8 cellular contexts compared by ENCODE assay signal in the genomic region with DNA sequence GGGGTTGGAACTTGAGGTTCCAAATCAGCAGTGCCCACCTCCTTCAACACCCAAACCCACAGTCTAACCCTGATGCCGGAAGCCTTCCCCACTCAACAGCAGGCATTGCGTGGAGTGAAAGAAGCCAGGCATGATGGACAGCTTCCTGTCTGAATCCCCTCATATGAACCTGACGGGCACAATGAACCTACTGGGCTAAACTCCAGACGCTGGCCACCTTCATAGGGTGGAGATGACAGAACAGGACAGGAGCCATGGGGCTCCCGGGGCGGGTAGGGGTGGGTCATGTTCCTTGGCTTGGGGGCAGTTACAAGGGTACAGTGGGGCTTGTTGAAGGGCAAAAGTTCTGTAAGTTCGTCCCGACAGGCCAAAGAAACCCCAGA. TPM values are rescaled to one million over a fixed set of nuclear protein-coding genes. Genes with fewer than 3 reads are reported as not detected.
DNase-seq lines count a peak whose midpoint lies in the region; ATAC-seq and TF ChIP-seq lines count a peak whose summit lies in the region.

No MANE protein-coding gene starts in this region.

- no peak for TF ChIP-seq CTCF in breast epithelium (IDR thresholded peaks at IDR 0.05)

- no peaks in the 10 kb centered on the region for H3K27me3 Mint-ChIP-seq in naive B cell

- H3K9me3 ChIP-seq in BLaER1 (no peaks in the 10 kb centered on the region), breast epithelium (no peaks in the 10 kb centered on the region)

- ATAC-seq in HG02642 (IDR thresholded peaks at IDR 0.05; ENCODE audit: poor library complexity, unreplicated experiment) (peak; percentile 2), naive B cell (ENCODE audit: low read depth in 2 of 2) (no peak), HG03095 (IDR thresholded peaks at IDR 0.05; ENCODE audit: unreplicated experiment) (no peak), GM19328 (IDR thresholded peaks at IDR 0.05; ENCODE audit: unreplicated experiment) (no peak)

- H3K9ac ChIP-seq in BLaER1, result no peak overlapping the region

- H3K27me3 ChIP-seq in BLaER1, result no peaks in the 10 kb centered on the region
- H3K27me3 ChIP-seq in breast epithelium, result no peaks in the 10 kb centered on the region

- 0 out of 2 replicates have a peak overlapping the region, but pooled peaks have one; percentile 22 for H3K27ac ChIP-seq in BLaER1
- peak overlapping the region; percentile 86 to 88 for H3K27ac ChIP-seq in breast epithelium

- peak overlapping the region; percentile 98 for H3K4me2 ChIP-seq in BLaER1

- peak overlapping the region; percentile 89 to 98 (median 97) for H3K4me3 Mint-ChIP-seq in naive B cell

- H3K36me3 Mint-ChIP-seq in naive B cell, result peaks cover 0 to 14% of the 10 kb centered on the region in 2 donors

- H3K36me3 ChIP-seq in BLaER1 (peaks cover 28% of the 10 kb centered on the region), breast epithelium (no peaks in the 10 kb centered on the region)

- peak overlapping the region; percentile 92 to 99 (median 94) for H3K27ac Mint-ChIP-seq in naive B cell

- H3K4me1 ChIP-seq in BLaER1 (peaks cover 43% of the 10 kb centered on the region), breast epithelium (peaks cover 0 to 3% of the 10 kb centered on the region in 2 donors)

- H3K4me3 ChIP-seq in BLaER1 (peak overlapping the region; percentile 100), breast epithelium (peak overlapping the region; percentile 78 to 99 (median 98))

- intact Hi-C loops in breast epithelium (cut with DNase I; ENCODE audit: low total_unique reads), result no loop called here

- DNase-seq in breast epithelium (ENCODE audit: low spot score in 2 of 2) (no peak), naive B cell (no peak), DMS153 (lab: John Stamatoyannopoulos, UW) (no peak), NCI-H526 treated with DMSO at 0.1 percent for 48 hours (lab: John Stamatoyannopoulos, UW) (no peak)

- peaks cover 36% of the 10 kb centered on the region for H4K20me1 ChIP-seq in BLaER1

- H3K4me1 Mint-ChIP-seq in naive B cell, result peaks cover 43 to 81% (median 51%) of the 10 kb centered on the region in 3 donors

- no peak for TF ChIP-seq POLR2A in breast epithelium (IDR thresholded peaks at IDR 0.05)

- peaks cover 0 to 6% (median 4%) of the 10 kb centered on the region in 7 donors for H3K9me3 Mint-ChIP-seq in naive B cell

RNA-seq across cellular contexts. Expression of a gene that starts 0.5 kb away (rescaled TPM):
- 10 to 100 TPM; 20.2 to 34.7 (median 29.7) TPM for total RNA-seq in breast epithelium
- 10 to 100 TPM; 33.1 to 42.8 (median 39.9) TPM for polyA plus RNA-seq in naive B cell (ENCODE audit: low read depth in 6 of 6)
